8 cellular contexts compared by ENCODE assay signal in the genomic region with DNA sequence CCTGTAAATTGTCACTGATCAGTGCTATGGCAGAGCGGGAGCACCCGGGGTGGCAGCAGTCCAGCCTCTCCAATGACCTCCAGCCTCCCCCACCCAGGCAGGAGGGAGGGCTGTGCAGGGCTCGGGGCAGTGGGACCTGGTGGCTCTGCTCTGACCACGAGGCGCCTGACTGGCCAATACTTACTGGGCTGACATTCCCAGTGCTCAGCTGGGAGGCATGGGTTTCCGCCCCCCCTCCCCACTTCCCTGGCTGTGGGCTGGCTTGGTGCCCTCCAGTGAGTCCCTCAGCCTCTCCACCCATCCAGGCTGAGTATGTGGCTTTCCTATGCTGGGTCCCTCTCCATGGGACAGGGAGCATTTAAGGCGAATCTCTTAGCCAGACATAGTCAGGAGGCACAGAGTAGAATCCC. TPM values are rescaled to one million over a fixed set of nuclear protein-coding genes. Genes with fewer than 3 reads are reported as not detected.
DNase-seq lines count a peak whose midpoint lies in the region; ATAC-seq and TF ChIP-seq lines count a peak whose summit lies in the region.

No MANE protein-coding gene starts in this region.

- no peaks in the 10 kb centered on the region for H3K9me3 Mint-ChIP-seq in natural killer cell treated with Interleukin-12 subunit alpha and Interleukin-12 subunit beta and Interleukin-15 and Interleukin-18, amount 100 ng/mL, for 72 hours

- H3K36me3 Mint-ChIP-seq in T-helper 17 cell (ENCODE audit: low read depth), result no peaks in the 10 kb centered on the region
- peaks cover 6% of the 10 kb centered on the region for H3K36me3 Mint-ChIP-seq in natural killer cell treated with Interleukin-12 subunit alpha and Interleukin-12 subunit beta and Interleukin-15 and Interleukin-18, amount 100 ng/mL, for 72 hours

- H3K4me1 Mint-ChIP-seq in T-helper 17 cell, result peaks cover 37% of the 10 kb centered on the region
- H3K4me1 Mint-ChIP-seq in natural killer cell treated with Interleukin-12 subunit alpha and Interleukin-12 subunit beta and Interleukin-15 and Interleukin-18, amount 100 ng/mL, for 72 hours (ENCODE audit: low read depth in 2 of 2), result peaks cover 42 to 47% of the 10 kb centered on the region in 2 donors

- TF ChIP-seq POLR2A in esophagus squamous epithelium (IDR thresholded peaks at IDR 0.05), result peak in 1 of 4 donors; percentile 19

- H3K27me3 ChIP-seq in esophagus squamous epithelium, result peaks cover 0 to 27% (median 0%) of the 10 kb centered on the region in 4 donors

- H3K4me3 ChIP-seq in esophagus squamous epithelium, result peak overlapping the region; percentile 47 to 98 (median 74)

- no peaks in the 10 kb centered on the region for H3K9me3 ChIP-seq in T-helper 17 cell (ENCODE audit: control insufficient read depth, low read length, poor library complexity, severe bottlenecking)
- no peaks in the 10 kb centered on the region for H3K9me3 ChIP-seq in esophagus squamous epithelium

- no peaks in the 10 kb centered on the region for H3K27me3 Mint-ChIP-seq in T-helper 17 cell
- no peaks in the 10 kb centered on the region for H3K27me3 Mint-ChIP-seq in natural killer cell treated with Interleukin-12 subunit alpha and Interleukin-12 subunit beta and Interleukin-15 and Interleukin-18, amount 100 ng/mL, for 72 hours

- 15 to 31% methylated on average over 2 to 6 of the region's 7 CpGs for WGBS in esophagus squamous epithelium, 2 donors

- intact Hi-C loops in esophagus squamous epithelium (cut with DNase I), result no loop called here

- ATAC-seq in T-helper 17 cell (no peak), GM18867 (IDR thresholded peaks at IDR 0.05; ENCODE audit: unreplicated experiment) (no peak), GM18858 (IDR thresholded peaks at IDR 0.05; ENCODE audit: unreplicated experiment) (no peak)
- ATAC-seq in natural killer cell treated with Interleukin-12 subunit alpha and Interleukin-12 subunit beta and Interleukin-15 and Interleukin-18, amount 100 ng/mL, for 72 hours, result no peak

- H3K4me1 ChIP-seq in esophagus squamous epithelium, result peaks cover 42 to 89% (median 66%) of the 10 kb centered on the region in 3 donors

- peaks cover 3 to 7% (median 6%) of the 10 kb centered on the region in 3 donors for H3K36me3 ChIP-seq in esophagus squamous epithelium

- H3K4me3 Mint-ChIP-seq in T-helper 17 cell, result peak overlapping the region; percentile 92
- peak overlapping the region; percentile 90 for H3K4me3 Mint-ChIP-seq in natural killer cell treated with Interleukin-12 subunit alpha and Interleukin-12 subunit beta and Interleukin-15 and Interleukin-18, amount 100 ng/mL, for 72 hours

- peak overlapping the region; percentile 62 to 96 (median 88) for H3K27ac ChIP-seq in esophagus squamous epithelium

- peak; percentile 74 for DNase-seq in Caki2 (ENCODE audit: low read depth)
- DNase-seq in T-helper 17 cell, result no peak
- DNase-seq in esophagus squamous epithelium (lab: John Stamatoyannopoulos, UW), result no peak
- peak; percentile 53 for DNase-seq in natural killer cell treated with Interleukin-12 subunit alpha and Interleukin-12 subunit beta and Interleukin-15 and Interleukin-18, amount 100 ng/mL, for 72 hours (ENCODE audit: low spot score)
- no peak for DNase-seq in NCI-H1092 (lab: John Stamatoyannopoulos, UW)
- DNase-seq in GM20000 (ENCODE audit: low spot score), result no peak

- TF ChIP-seq CTCF in esophagus squamous epithelium (IDR thresholded peaks at IDR 0.05), result no peak
- no peak for TF ChIP-seq CTCF in GM20000 (IDR thresholded peaks at IDR 0.05; ENCODE audit: extremely low read depth, missing control alignments)

- H3K27ac Mint-ChIP-seq in T-helper 17 cell, result peak overlapping the region; percentile 99
- peak overlapping the region; percentile 96 to 98 for H3K27ac Mint-ChIP-seq in natural killer cell treated with Interleukin-12 subunit alpha and Interleukin-12 subunit beta and Interleukin-15 and Interleukin-18, amount 100 ng/mL, for 72 hours

- in situ Hi-C loops in Caki2 (cut with HindIII; ENCODE audit: low pct_unique_long_range_greater_than_20kb, low sequenced_read_pairs), result no loop called here

RNA-seq across cellular contexts. Expression of gene SOCS3, which starts 2.7 kb away (rescaled TPM):
- total RNA-seq in Caki2 (2014; rRNA removed; shearing (Covaris generic); ENCODE audit: low replicate concordance), result 22.9 and 28.9 TPM in 2 replicates
- total RNA-seq in T-helper 17 cell (100 to 1,000 TPM; 119 to 197 TPM), esophagus squamous epithelium (10 to 100 TPM in 3 of 4 donors, 1 to 10 TPM in 1; 6.3 to 23.1 (median 17.1) TPM)
- 100 to 1,000 TPM; 110 to 156 TPM for total RNA-seq in natural killer cell treated with Interleukin-12 subunit alpha and Interleukin-12 subunit beta and Interleukin-15 and Interleukin-18, amount 100 ng/mL, for 72 hours

RNA-seq across cellular contexts. Expression of gene PGS1, which starts 21.3 kb away (rescaled TPM):
- total RNA-seq in Caki2 (2014; rRNA removed; shearing (Covaris generic); ENCODE audit: low replicate concordance), result 32.8 and 57.8 TPM in 2 replicates
- 10 to 100 TPM; 47.5 to 54.9 TPM for total RNA-seq in T-helper 17 cell
- total RNA-seq in esophagus squamous epithelium, result 10 to 100 TPM; 18.6 to 32.4 (median 23.0) TPM
- 100 to 1,000 TPM in 1 of 2 donors, 10 to 100 TPM in 1; 83.0 to 139 TPM for total RNA-seq in natural killer cell treated with Interleukin-12 subunit alpha and Interleukin-12 subunit beta and Interleukin-15 and Interleukin-18, amount 100 ng/mL, for 72 hours

Comparison
In these comparisons a context has a peak if more than half of its experiments do, and no peak if none do; other contexts are left out.
1. DNase-seq: peak in Caki2 (single experiment) and natural killer cell treated with Interleukin-12 subunit alpha and Interleukin-12 subunit beta and Interleukin-15 and Interleukin-18, amount 100 ng/mL, for 72 hours (single experiment); none in T-helper 17 cell (0 of 3), esophagus squamous epithelium (single experiment), NCI-H1092 (single experiment) and GM20000 (single experiment).